ENCODE assay signal across 7 cellular contexts in the genomic region with DNA sequence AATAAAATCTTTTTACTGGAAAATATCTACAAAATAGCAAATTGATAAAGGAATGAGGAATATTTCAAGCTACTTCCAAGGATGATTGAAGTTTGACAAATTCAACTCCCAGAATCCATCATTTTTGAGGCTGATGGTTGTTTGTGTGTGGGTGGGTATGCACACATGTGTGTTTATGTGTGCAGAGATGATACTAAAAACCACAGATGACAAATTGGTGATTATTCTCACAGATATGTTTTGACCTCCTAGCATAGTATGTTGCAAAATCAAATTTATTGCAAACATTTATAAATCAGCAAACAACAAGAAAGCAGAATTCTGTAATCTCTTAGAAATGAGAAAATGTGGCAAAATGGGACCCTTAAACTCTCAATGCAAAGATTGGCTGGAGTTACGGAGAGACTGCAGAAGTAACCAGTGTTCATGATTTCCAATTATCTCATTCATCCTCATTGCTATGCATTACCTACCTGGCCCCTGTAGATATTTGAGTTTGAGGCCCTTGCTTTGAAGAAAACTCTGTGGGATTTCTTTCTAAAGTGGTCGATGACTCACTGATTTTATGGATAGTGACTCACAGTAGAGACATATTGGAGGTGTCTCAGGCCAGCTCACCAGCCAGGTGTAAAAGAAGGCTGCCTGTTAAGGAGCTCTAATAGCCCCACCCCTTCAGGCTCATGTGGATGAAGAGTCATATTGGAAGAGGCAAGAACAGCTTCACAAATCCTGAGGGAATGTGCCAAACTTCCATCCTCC. TPM values are rescaled to one million over a fixed set of nuclear protein-coding genes. Genes with fewer than 3 reads are reported as not detected.
DNase-seq lines count a peak whose midpoint lies in the region; ATAC-seq lines count a peak whose summit lies in the region.

No MANE protein-coding gene starts in this region.

- peak; percentile 95 for DNase-seq in HT1080 (ENCODE audit: low read depth)
- DNase-seq in activated CD4-positive, alpha-beta T cell treated with anti-CD3 and anti-CD28 coated beads, Interleukin-2, amount 50 U/mL, for 1 hour, result peak; percentile 7
- peak; percentile 92 for DNase-seq in glomerular visceral epithelial cell (ENCODE audit: extremely low spot score)
- peak; percentile 8 for DNase-seq in stimulated activated CD8-positive, alpha-beta memory T cell treated with anti-CD3 and anti-CD28 coated beads, Interleukin-4, amount 100 ng/mL, for 24 hours (ENCODE audit: low read depth)

- no peak for ATAC-seq in HG03280 (IDR thresholded peaks at IDR 0.05; ENCODE audit: unreplicated experiment)
- ATAC-seq in HG02588 (IDR thresholded peaks at IDR 0.05; ENCODE audit: unreplicated experiment), result no peak
- ATAC-seq in HG03354 (IDR thresholded peaks at IDR 0.05; ENCODE audit: poor library complexity, severe bottlenecking, unreplicated experiment), result no peak

RNA-seq across cellular contexts. Expression of a gene that starts 44.6 kb away (rescaled TPM):
- not detected in 2 replicates for total RNA-seq in HT1080 (2014; rRNA removed; shearing (Covaris generic))
- not detected in 2 replicates for polyA plus RNA-seq in HT1080 (2015; cell fraction: cytosol; rRNA removed)
- polyA plus RNA-seq in HT1080 (2015; cell fraction: nucleus; rRNA removed), result not detected in 2 replicates

Comparison
In these comparisons a context has a peak if more than half of its experiments do, and no peak if none do; other contexts are left out.
1. DNase-seq: peak in every context shown above with its lines; median percentile 95 in HT1080; 92 in glomerular visceral epithelial cell; 8 in stimulated activated CD8-positive, alpha-beta memory T cell treated with anti-CD3 and anti-CD28 coated beads, Interleukin-4, amount 100 ng/mL, for 24 hours; 7 in activated CD4-positive, alpha-beta T cell treated with anti-CD3 and anti-CD28 coated beads, Interleukin-2, amount 50 U/mL, for 1 hour.